Comparison of ENCODE assay signal across 8 cellular contexts in the genomic region with DNA sequence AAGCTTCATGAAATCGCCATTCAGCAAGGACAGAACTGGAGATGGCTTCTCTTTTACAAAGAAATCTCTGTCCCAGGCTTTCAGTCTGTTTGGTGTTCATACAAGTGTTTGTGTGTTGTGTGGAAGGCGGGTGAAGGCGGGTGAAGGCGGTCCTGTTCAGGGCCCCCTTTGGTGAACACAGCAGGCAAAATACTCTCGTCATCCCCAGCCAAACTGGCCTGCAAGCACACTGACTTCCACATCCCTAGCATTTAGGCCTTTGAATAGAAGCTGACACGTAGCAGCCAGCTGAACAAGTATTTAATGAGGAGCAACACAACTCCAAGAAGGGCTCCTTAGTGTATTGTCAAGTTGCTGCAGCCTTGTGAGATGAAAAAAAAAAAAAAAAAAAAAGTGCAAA.
DNase-seq lines count a peak whose midpoint lies in the region; ATAC-seq and TF ChIP-seq lines count a peak whose summit lies in the region.

No MANE protein-coding gene starts in this region.

- H3K4me1 ChIP-seq in CD8-positive, alpha-beta T cell (ENCODE audit: insufficient read depth, low read length) = peaks cover 86% of the 10 kb centered on the region
- H3K4me1 ChIP-seq in psoas muscle = peaks cover 47% of the 10 kb centered on the region

- peak; percentile 39 for ATAC-seq in CD8-positive, alpha-beta T cell
- ATAC-seq in psoas muscle (no peak), HG02981 (IDR thresholded peaks at IDR 0.05; ENCODE audit: unreplicated experiment) (no peak), HG03571 (IDR thresholded peaks at IDR 0.05; ENCODE audit: unreplicated experiment) (no peak), GM19463 (IDR thresholded peaks at IDR 0.05; ENCODE audit: unreplicated experiment) (no peak)

- POLR2A ChIA-PET in CD8-positive, alpha-beta T cell (lab: Charles Lee) = interaction anchor here (0.5 to 2.3 kb wide), 6 partner anchors 12 to 73 kb away, joined by 3 to 10 read pairs (median 4); no protein-coding TSS in a partner anchor
- POLR2A ChIA-PET in activated CD4-positive, alpha-beta memory T cell treated with anti-CD3 and anti-CD28 coated beads for 36 hours (lab: Charles Lee) = no interaction called here

- WGBS in psoas muscle, 3 donors = 47 to 68% (median 67%) methylated on average over 6 of the region's 6 CpGs

- DNase-seq in CD8-positive, alpha-beta T cell = peak in 1 of 7 experiments; percentile 46
- no peak for DNase-seq in activated CD4-positive, alpha-beta memory T cell treated with anti-CD3 and anti-CD28 coated beads for 36 hours
- DNase-seq in globus pallidus (ENCODE audit: low spot score) (peak; percentile 95), psoas muscle (no peak), MV-4-11 (lab: John Stamatoyannopoulos, UW) (no peak)

- no peak for TF ChIP-seq CTCF in CD8-positive, alpha-beta T cell (IDR thresholded peaks at IDR 0.05)
- TF ChIP-seq CTCF in psoas muscle (IDR thresholded peaks at IDR 0.05) = no peak

- no peak overlapping the region for H3K27ac ChIP-seq in CD8-positive, alpha-beta T cell (ENCODE audit: low read depth, low read length)
- H3K27ac ChIP-seq in psoas muscle = peak overlapping the region; percentile 6

- H3K9me3 ChIP-seq in CD8-positive, alpha-beta T cell (ENCODE audit: low read length) = no peaks in the 10 kb centered on the region
- H3K9me3 ChIP-seq in psoas muscle = no peaks in the 10 kb centered on the region

- no peaks in the 10 kb centered on the region for H3K27me3 Mint-ChIP-seq in CD8-positive, alpha-beta T cell (ENCODE audit: low read depth)
- no peaks in the 10 kb centered on the region for H3K27me3 Mint-ChIP-seq in activated CD4-positive, alpha-beta memory T cell treated with anti-CD3 and anti-CD28 coated beads for 36 hours

- H3K36me3 Mint-ChIP-seq in CD8-positive, alpha-beta T cell = peaks cover 94% of the 10 kb centered on the region
- H3K36me3 Mint-ChIP-seq in activated CD4-positive, alpha-beta memory T cell treated with anti-CD3 and anti-CD28 coated beads for 36 hours = peaks cover 62% of the 10 kb centered on the region

- H3K4me1 Mint-ChIP-seq in CD8-positive, alpha-beta T cell (ENCODE audit: low read depth) = peaks cover 95% of the 10 kb centered on the region
- peaks cover 90% of the 10 kb centered on the region for H3K4me1 Mint-ChIP-seq in activated CD4-positive, alpha-beta memory T cell treated with anti-CD3 and anti-CD28 coated beads for 36 hours (ENCODE audit: low read depth)

- peaks cover 43% of the 10 kb centered on the region for H3K36me3 ChIP-seq in CD8-positive, alpha-beta T cell (ENCODE audit: insufficient read depth, low read length)
- H3K36me3 ChIP-seq in psoas muscle (ENCODE audit: insufficient read depth in 1 of 2, low read depth in 1 of 2) = peaks cover 5 to 33% of the 10 kb centered on the region in 2 donors

- peak overlapping the region; percentile 55 for H3K4me3 Mint-ChIP-seq in CD8-positive, alpha-beta T cell
- H3K4me3 Mint-ChIP-seq in activated CD4-positive, alpha-beta memory T cell treated with anti-CD3 and anti-CD28 coated beads for 36 hours = no peak overlapping the region

- CTCF ChIA-PET in CD8-positive, alpha-beta T cell (lab: Charles Lee) = interaction anchor here (1.0 to 3.8 kb wide), 2 partner anchors 9 to 14 kb away, joined by 3 to 22 read pairs; no protein-coding TSS in a partner anchor
- CTCF ChIA-PET in activated CD4-positive, alpha-beta memory T cell treated with anti-CD3 and anti-CD28 coated beads for 36 hours (lab: Charles Lee) = no interaction called here

- H3K27me3 ChIP-seq in CD8-positive, alpha-beta T cell (ENCODE audit: insufficient read depth, low read length) = no peaks in the 10 kb centered on the region
- H3K27me3 ChIP-seq in psoas muscle (ENCODE audit: insufficient read depth in 3 of 3, low read length in 2 of 3) = no peaks in the 10 kb centered on the region

- H3K9me3 Mint-ChIP-seq in CD8-positive, alpha-beta T cell = no peaks in the 10 kb centered on the region
- no peaks in the 10 kb centered on the region for H3K9me3 Mint-ChIP-seq in activated CD4-positive, alpha-beta memory T cell treated with anti-CD3 and anti-CD28 coated beads for 36 hours

- H3K4me3 ChIP-seq in CD8-positive, alpha-beta T cell (ENCODE audit: low read depth, low read length) = no peak overlapping the region
- H3K4me3 ChIP-seq in psoas muscle = no peak overlapping the region

- intact Hi-C loops in CD8-positive, alpha-beta T cell (cut with DNase I, micrococcal nuclease) = loop anchor here in 1 of 2 experiments (2.0 kb wide), 1 partner anchor 14 kb away; no protein-coding TSS in a partner anchor
- intact Hi-C loops in activated CD4-positive, alpha-beta memory T cell treated with anti-CD3 and anti-CD28 coated beads for 36 hours (cut with micrococcal nuclease) = no loop called here
- intact Hi-C loops in psoas muscle (cut with DNase I) = loop anchor here in 1 of 2 donors (10.0 kb wide), 1 partner anchor 236 kb away; no protein-coding TSS in a partner anchor

- H3K27ac Mint-ChIP-seq in CD8-positive, alpha-beta T cell = peak overlapping the region; percentile 92
- H3K27ac Mint-ChIP-seq in activated CD4-positive, alpha-beta memory T cell treated with anti-CD3 and anti-CD28 coated beads for 36 hours = peak overlapping the region; percentile 49
